ENCODE assay signal across 8 cellular contexts in genomic region chr4:67288964-67289363, GRCh38.
DNase-seq lines count a peak whose midpoint lies in the region; ATAC-seq and TF ChIP-seq lines count a peak whose summit lies in the region.

No MANE protein-coding gene starts in this region.

- POLR2A ChIA-PET in GM10248 (lab: Yijun Ruan, JAX), result no interaction called here

- no peaks in the 10 kb centered on the region for H3K36me3 ChIP-seq in brain microvascular endothelial cell (replicated peaks)

- no peaks in the 10 kb centered on the region for H3K27me3 ChIP-seq in brain microvascular endothelial cell (replicated peaks)

- TF ChIP-seq CTCF in GM10248 (IDR thresholded peaks at IDR 0.05; ENCODE audit: control extremely low read depth, extremely low read depth, low read depth, missing control alignments) (peak; percentile 46), NB4 (IDR thresholded peaks at IDR 0.05; ENCODE audit: low read depth, low read length) (peak; percentile 66), brain microvascular endothelial cell (IDR thresholded peaks at IDR 0.05; ENCODE audit: low read depth, low read length, missing control alignments) (peak; percentile 32)

- ATAC-seq in GM21526 (IDR thresholded peaks at IDR 0.05; ENCODE audit: low FRiP score, unreplicated experiment), result peak; percentile 77
- ATAC-seq in HG02840 (IDR thresholded peaks at IDR 0.05; ENCODE audit: low FRiP score, unreplicated experiment), result no peak

- H3K27ac ChIP-seq in brain microvascular endothelial cell, result no peak overlapping the region

- CTCF ChIA-PET in GM10248 (lab: Yijun Ruan, JAX), result interaction anchor here (0.9 to 3.9 kb wide), 5 partner anchors 9 to 204 kb away, joined by 3 to 19 read pairs (median 4); no protein-coding TSS in a partner anchor

- no peak for TF ChIP-seq POLR2A in NB4 (IDR thresholded peaks at IDR 0.05; ENCODE audit: extremely low read depth, insufficient read length)

- H3K4me3 ChIP-seq in NB4 (ENCODE audit: low read depth, low read length) (no peak overlapping the region), brain microvascular endothelial cell (ENCODE audit: low read depth, low read length) (no peak overlapping the region)

- in situ Hi-C loops in brain microvascular endothelial cell (cut with HindIII; ENCODE audit: low pct_ligation_motif_present, low sequenced_read_pairs), result no loop called here

- DNase-seq in GM10248 (ENCODE audit: extremely low spot score), result peak; percentile 16
- DNase-seq in NB4 (ENCODE audit: low read depth), result peak; percentile 68
- peak; percentile 5 for DNase-seq in brain microvascular endothelial cell
- no peak for DNase-seq in central memory CD4-positive, alpha-beta T cell
- no peak for DNase-seq in HCEC 1CT
- no peak for DNase-seq in GOT3 (lab: John Stamatoyannopoulos, UW)

Comparison
In these comparisons a context has a peak if more than half of its experiments do, and no peak if none do; other contexts are left out.
1. DNase-seq: peak in GM10248 (single experiment), NB4 (single experiment) and brain microvascular endothelial cell (single experiment); none in central memory CD4-positive, alpha-beta T cell (single experiment), HCEC 1CT (single experiment) and GOT3 (single experiment).
2. Peak in every context shown above with its lines, with median percentiles within 50 percentile points of each other: CTCF ChIP-seq.